Comparison of ENCODE assay signal across 13 cellular contexts in the genomic region with DNA sequence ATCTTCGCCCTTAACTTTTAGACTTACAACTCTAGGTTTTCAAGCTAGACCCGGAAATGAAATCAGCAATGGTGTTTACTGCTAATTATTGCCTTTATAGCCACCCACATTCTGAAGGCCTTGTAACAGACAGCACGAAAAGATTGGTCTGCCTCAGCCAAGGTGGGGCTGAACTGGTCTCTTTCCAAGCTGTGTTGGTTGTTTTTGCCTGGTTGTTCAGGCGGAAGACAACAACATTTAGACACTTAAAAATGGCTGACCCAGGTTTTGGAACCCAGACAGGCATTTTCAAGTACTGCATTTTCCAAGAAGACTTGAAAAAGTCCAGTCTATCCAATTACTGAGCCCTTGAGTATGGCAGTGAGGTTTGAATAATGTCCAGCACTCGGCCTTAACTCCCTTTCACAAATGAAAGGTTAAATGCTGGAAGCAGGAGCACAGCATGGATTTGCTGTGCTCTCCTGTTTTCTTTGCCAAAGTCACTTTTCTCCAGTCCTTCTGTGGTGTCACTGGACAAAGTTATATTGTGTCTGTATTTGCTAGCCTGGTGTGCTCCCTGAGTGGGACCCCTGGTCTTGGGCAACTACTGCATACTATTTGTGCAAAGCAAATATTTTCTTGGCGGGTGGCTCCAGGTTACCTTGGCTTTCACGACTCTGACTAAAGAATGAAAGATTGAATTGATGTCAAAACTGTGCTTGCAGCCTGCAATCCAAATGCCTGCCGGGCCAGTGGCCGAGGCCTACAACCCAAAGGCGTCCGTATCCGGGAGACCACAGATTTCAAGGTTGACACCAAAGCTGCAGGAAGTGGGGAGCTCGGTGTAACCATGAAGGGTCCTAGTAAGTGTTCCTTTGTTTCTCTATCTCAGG.
DNase-seq lines count a peak whose midpoint lies in the region; ATAC-seq and TF ChIP-seq lines count a peak whose summit lies in the region.
"Had no signal": no experiment of that assay in that cellular context is flagged by ENCODE, and none has a peak within 500 bp of the region (broad histone marks: within the 10 kb centered on the region; RNA-seq: fewer than 3 reads in every experiment).

No MANE protein-coding gene starts in this region.

- no peaks in the 10 kb centered on the region for H3K9me3 ChIP-seq in left lung

- no peaks in the 10 kb centered on the region for H3K4me1 ChIP-seq in left lung

- no peaks in the 10 kb centered on the region for H3K27me3 ChIP-seq in left lung

- no peak for TF ChIP-seq CTCF in left lung (IDR thresholded peaks at IDR 0.05)

- peak; percentile 70 for ATAC-seq in left lung
- no peak for ATAC-seq in effector memory CD8-positive, alpha-beta T cell (replicated peaks)

- DNase-seq in C1 segment of cervical spinal cord (lab: John Stamatoyannopoulos, UW), result peak in 8 of 14 donors; percentile 11 to 77 (median 30)
- DNase-seq in astrocyte of the hippocampus (ENCODE audit: low read depth, low spot score), result peak; percentile 83
- no peak for DNase-seq in left lung
- peak; percentile 30 for DNase-seq in putamen (ENCODE audit: low spot score)
- DNase-seq in epidermal melanocyte (ENCODE audit: insufficient read length, low spot score), result no peak
- no peak for DNase-seq in NCI-H345 treated with DMSO at 0.1 percent for 48 hours (lab: John Stamatoyannopoulos, UW; ENCODE audit: unreplicated experiment)
- no peak for DNase-seq in UCSD-AML1 (lab: John Stamatoyannopoulos, UW; ENCODE audit: unreplicated experiment)
- no peak for DNase-seq in effector memory CD8-positive, alpha-beta T cell
- DNase-seq: cerebellar nuclear complex, H9, NCI-H2081, Right ventricle myocardium superior had no signal

- no peak overlapping the region for H3K4me3 ChIP-seq in left lung

- H3K36me3 Mint-ChIP-seq in effector memory CD8-positive, alpha-beta T cell (ENCODE audit: insufficient read depth), result peaks cover 15% of the 10 kb centered on the region

- no peak overlapping the region for H3K4me3 Mint-ChIP-seq in effector memory CD8-positive, alpha-beta T cell
- H3K4me3 Mint-ChIP-seq: H9; T-helper 2 cell treated with Interferon-gamma antibody and Interleukin-4, amounts not matched to agents 5 μg/mL and 100 μg/mL, for 36 hours had no signal

- peaks cover 0 to 79% of the 10 kb centered on the region in 2 donors for H3K36me3 ChIP-seq in left lung

- H3K27ac ChIP-seq in left lung, result peak overlapping the region in 1 of 2 donors; percentile 19

- peaks cover 0 to 5% of the 10 kb centered on the region in 2 donors for H3K4me1 Mint-ChIP-seq in effector memory CD8-positive, alpha-beta T cell (ENCODE audit: low read depth in 2 of 2)
- H3K4me1 Mint-ChIP-seq: H9 had no signal

- intact Hi-C loops in left lung (cut with DNase I), result no loop called here

- H3K9me3 Mint-ChIP-seq in effector memory CD8-positive, alpha-beta T cell, result no peaks in the 10 kb centered on the region
- H3K9me3 Mint-ChIP-seq: H9; T-helper 2 cell treated with Interferon-gamma antibody and Interleukin-4, amounts not matched to agents 5 μg/mL and 100 μg/mL, for 36 hours had no signal

- no peak overlapping the region for H3K27ac Mint-ChIP-seq in effector memory CD8-positive, alpha-beta T cell
- H3K27ac Mint-ChIP-seq: T-helper 2 cell treated with Interferon-gamma antibody and Interleukin-4, amounts not matched to agents 5 μg/mL and 100 μg/mL, for 36 hours had no signal

- no peaks in the 10 kb centered on the region for H3K27me3 Mint-ChIP-seq in effector memory CD8-positive, alpha-beta T cell

Comparison
In these comparisons a context has a peak if more than half of its experiments do, and no peak if none do; other contexts are left out.
1. DNase-seq: peak in C1 segment of cervical spinal cord (8 of 14), astrocyte of the hippocampus (single experiment) and putamen (single experiment); none in left lung (0 of 2), epidermal melanocyte (single experiment), NCI-H345 treated with DMSO at 0.1 percent for 48 hours (single experiment), UCSD-AML1 (single experiment) and effector memory CD8-positive, alpha-beta T cell (0 of 3).